Comparison of ENCODE assay signal across 10 cellular contexts in genomic region chrX:39491548-39492297, GRCh38.
A peak's percentile ranks its signal among the peaks of the same experiment; 100 is the strongest.
DNase-seq lines count a peak whose midpoint lies in the region; ATAC-seq, FAIRE-seq and TF ChIP-seq lines count a peak whose summit lies in the region.
"Had no signal": no experiment of that assay in that cellular context is flagged by ENCODE, and none has a peak within 500 bp of the region (broad histone marks: within the 10 kb centered on the region; RNA-seq: fewer than 3 reads in every experiment).

No MANE protein-coding gene starts in this region.

- POLR2A ChIA-PET in SK-N-SH (lab: Yijun Ruan, JAX), result no interaction called here

- H3K4me1 Mint-ChIP-seq in stimulated activated naive CD8-positive, alpha-beta T cell treated with anti-CD3 and anti-CD28 coated beads, Interleukin-15, amount 100 ng/mL, for 72 hours, result peaks cover 61% of the 10 kb centered on the region

- no peak for TF ChIP-seq EP300 in SK-N-SH (IDR thresholded peaks at IDR 0.05; ENCODE audit: borderline replicate concordance in 1 of 2, low read depth in 1 of 2, low read length in 1 of 2)

- CTCF ChIA-PET in SK-N-SH (lab: Yijun Ruan, JAX), result no interaction called here

- no peak overlapping the region for H3K4me2 ChIP-seq in SK-N-SH

- H3K36me3 ChIP-seq in SK-N-SH (replicated peaks in 1 of 2; ENCODE audit: control insufficient read depth in 1 of 2, insufficient read depth in 2 of 2, low read length in 1 of 2), result no peaks in the 10 kb centered on the region

- no peak overlapping the region for H3K9ac ChIP-seq in SK-N-SH
- H3K9ac ChIP-seq: parathyroid adenoma had no signal

- no peaks in the 10 kb centered on the region for H3K9me3 Mint-ChIP-seq in stimulated activated naive CD8-positive, alpha-beta T cell treated with anti-CD3 and anti-CD28 coated beads, Interleukin-15, amount 100 ng/mL, for 72 hours

- TF ChIP-seq POLR2A in GM18505 (IDR thresholded peaks at IDR 0.05; ENCODE audit: borderline replicate concordance, extremely low read depth, insufficient read depth, insufficient read length), result no peak
- TF ChIP-seq POLR2A in erythroblast (IDR thresholded peaks at IDR 0.05; ENCODE audit: low read length), result peak; percentile 60

- WGBS in SK-N-SH (ENCODE audit: low lambda C conversion rate), result 32% methylated on average over 10 of the region's 10 CpGs

- H3K4me1 ChIP-seq in SK-N-SH (ENCODE audit: control insufficient read depth in 1 of 2, insufficient read depth in 2 of 2, low read depth in 1 of 2, low read length in 1 of 2), result no peaks in the 10 kb centered on the region; a peak in 1 of 4 replicates
- H3K4me1 ChIP-seq: body of pancreas, parathyroid adenoma had no signal

- H3K27me3 Mint-ChIP-seq in stimulated activated naive CD8-positive, alpha-beta T cell treated with anti-CD3 and anti-CD28 coated beads, Interleukin-15, amount 100 ng/mL, for 72 hours, result no peaks in the 10 kb centered on the region

- no peak for TF ChIP-seq CTCF in SK-N-SH (IDR thresholded peaks at IDR 0.05)

- no peak for FAIRE-seq in HTR-8/SVneo (lab: Jason Lieb, UNC)

- H3K27ac Mint-ChIP-seq in stimulated activated naive CD8-positive, alpha-beta T cell treated with anti-CD3 and anti-CD28 coated beads, Interleukin-15, amount 100 ng/mL, for 72 hours, result peak overlapping the region; percentile 83 to 91

- no peak overlapping the region for H2AFZ ChIP-seq in SK-N-SH (ENCODE audit: low read depth)
- H2AFZ ChIP-seq: parathyroid adenoma had no signal

- no peak for TF ChIP-seq RAD21 in SK-N-SH (IDR thresholded peaks at IDR 0.05; ENCODE audit: low read length)

- peak; percentile 80 for ATAC-seq in GM18505 (IDR thresholded peaks at IDR 0.05; ENCODE audit: unreplicated experiment)
- ATAC-seq in HG03159 (IDR thresholded peaks at IDR 0.05; ENCODE audit: unreplicated experiment), result peak; percentile 50
- ATAC-seq in stimulated activated naive CD8-positive, alpha-beta T cell treated with anti-CD3 and anti-CD28 coated beads, Interleukin-15, amount 100 ng/mL, for 72 hours, result peak; percentile 95

- H3K4me3 ChIP-seq in SK-N-SH (ENCODE audit: low read depth in 2 of 2, low read length in 1 of 2), result no peak overlapping the region
- H3K4me3 ChIP-seq: body of pancreas had no signal

- H3K9me2 ChIP-seq in SK-N-SH, result no peaks in the 10 kb centered on the region

- no peaks in the 10 kb centered on the region for H4K20me1 ChIP-seq in SK-N-SH (ENCODE audit: insufficient read depth)

- no peaks in the 10 kb centered on the region for H3K9me3 ChIP-seq in SK-N-SH
- H3K9me3 ChIP-seq: body of pancreas had no signal

- no peaks in the 10 kb centered on the region for H3F3A ChIP-seq in SK-N-SH (replicated peaks; ENCODE audit: insufficient read depth)

- H3K27ac ChIP-seq in SK-N-SH (ENCODE audit: low read depth in 2 of 2, low read length in 1 of 2), result no peak overlapping the region
- H3K27ac ChIP-seq: parathyroid adenoma had no signal

- H3K27me3 ChIP-seq in SK-N-SH (ENCODE audit: insufficient read depth), result peaks cover 8% of the 10 kb centered on the region; the same call in 1 of the 2 replicates
- H3K27me3 ChIP-seq: body of pancreas had no signal

- no peaks in the 10 kb centered on the region for H3K79me2 ChIP-seq in SK-N-SH (ENCODE audit: insufficient read depth)
- H3K79me2 ChIP-seq: parathyroid adenoma had no signal

- H3K4me3 Mint-ChIP-seq in stimulated activated naive CD8-positive, alpha-beta T cell treated with anti-CD3 and anti-CD28 coated beads, Interleukin-15, amount 100 ng/mL, for 72 hours, result peak overlapping the region; percentile 45 to 59

- DNase-seq in activated CD4-positive, CD25-positive, alpha-beta regulatory T cell treated with anti-CD3 and anti-CD28 coated beads, Interleukin-2, amount 50 U/mL, for 16 hours (ENCODE audit: low read depth, low spot score), result peak; percentile 15
- peak; percentile 92 to 93 for DNase-seq in erythroblast (lab: John Stamatoyannopoulos, UW)
- DNase-seq in stimulated activated naive CD8-positive, alpha-beta T cell treated with anti-CD3 and anti-CD28 coated beads, Interleukin-15, amount 100 ng/mL, for 72 hours, result peak; percentile 52 to 65
- no peak for DNase-seq in NCI-H146 treated with DMSO at 0.1 percent for 48 hours (lab: John Stamatoyannopoulos, UW; ENCODE audit: unreplicated experiment)
- DNase-seq in SK-N-SH, result no peak
- no peak for DNase-seq in HTR-8/SVneo (ENCODE audit: insufficient read length, low spot score)

TF ChIP-seq in SK-N-SH, 30 proteins besides CTCF, POLR2A, EP300 and RAD21:
- no peak for TF ChIP-seq GATA2 (CRISPR knock-in tag; IDR thresholded peaks at IDR 0.05)
- TF ChIP-seq RCOR1 (IDR thresholded peaks at IDR 0.05; ENCODE audit: low read length), result no peak
- TF ChIP-seq RFX5 (IDR thresholded peaks at IDR 0.05; ENCODE audit: low read length), result no peak
- no peak for TF ChIP-seq SMC3 (IDR thresholded peaks at IDR 0.05; ENCODE audit: low read depth, low read length)
- no peak for TF ChIP-seq MAX (IDR thresholded peaks at IDR 0.05; ENCODE audit: low read depth)
- TF ChIP-seq PBX3 (IDR thresholded peaks at IDR 0.05), result no peak
- TF ChIP-seq POLR2AphosphoS5 (IDR thresholded peaks at IDR 0.05; ENCODE audit: low read depth, low read length), result no peak
- TF ChIP-seq YY1 (IDR thresholded peaks at IDR 0.05; ENCODE audit: low read depth), result no peak
TF ChIP-seq in SK-N-SH: peak in this region for 0.

Comparison
In these comparisons a context has a peak if more than half of its experiments do, and no peak if none do; other contexts are left out.
1. DNase-seq: peak in activated CD4-positive, CD25-positive, alpha-beta regulatory T cell treated with anti-CD3 and anti-CD28 coated beads, Interleukin-2, amount 50 U/mL, for 16 hours (single experiment), erythroblast (2 of 2) and stimulated activated naive CD8-positive, alpha-beta T cell treated with anti-CD3 and anti-CD28 coated beads, Interleukin-15, amount 100 ng/mL, for 72 hours (2 of 2); none in NCI-H146 treated with DMSO at 0.1 percent for 48 hours (single experiment), SK-N-SH (single experiment) and HTR-8/SVneo (single experiment).
2. Peak in every context shown above with its lines, with median percentiles within 50 percentile points of each other: ATAC-seq.